ENCODE assay signal across 1 cellular context in the genomic region with DNA sequence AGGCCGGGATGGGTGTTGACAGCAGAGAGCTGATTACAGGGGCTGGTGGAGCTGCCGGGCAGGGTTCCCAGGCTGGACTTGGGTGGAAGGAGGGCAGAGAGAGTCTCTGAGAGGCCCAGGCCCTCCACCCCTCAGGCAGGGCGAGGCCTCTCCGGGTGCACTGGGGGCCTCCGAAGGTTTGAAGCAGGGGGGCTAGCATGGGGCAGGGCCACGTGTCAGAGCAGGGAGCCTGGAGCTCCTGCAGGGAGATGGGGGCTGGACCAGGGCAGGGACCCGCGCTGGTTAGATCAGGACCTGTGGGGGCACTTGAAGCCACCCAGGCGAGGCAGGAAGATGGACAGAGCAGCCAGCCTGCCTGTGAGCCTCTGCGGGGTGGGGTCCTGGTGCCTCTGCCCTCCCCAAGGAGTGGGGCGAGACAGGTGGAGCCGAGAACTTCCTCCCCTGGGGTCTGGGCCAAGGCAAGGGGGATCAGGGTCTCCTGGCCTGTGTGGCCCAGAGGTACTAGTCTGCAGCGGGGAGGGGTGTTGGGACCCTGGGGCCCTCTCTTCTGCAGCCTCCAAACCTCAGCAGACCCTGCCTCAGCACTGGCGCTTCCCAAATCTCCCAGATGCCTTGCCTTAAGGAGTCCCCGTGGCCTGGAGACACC.
TF ChIP-seq lines count a peak whose summit lies in the region.

No MANE protein-coding gene starts in this region.

TF ChIP-seq in endothelial cell of umbilical vein, 7 proteins besides CTCF, POLR2A, EP300 and RAD21:
- no peak for TF ChIP-seq MYC (IDR thresholded peaks at IDR 0.05; ENCODE audit: low read depth, low read length)
- no peak for TF ChIP-seq JUN (IDR thresholded peaks at IDR 0.05; ENCODE audit: borderline replicate concordance, insufficient read depth, insufficient read length, low read depth)
- TF ChIP-seq POLR2AphosphoS5 (IDR thresholded peaks at IDR 0.05; ENCODE audit: insufficient read depth, low read depth, low read length), result no peak
- no peak for TF ChIP-seq FOS (IDR thresholded peaks at IDR 0.05; ENCODE audit: borderline replicate concordance, insufficient read depth, low read length)
- TF ChIP-seq GATA2 (IDR thresholded peaks at IDR 0.05; ENCODE audit: insufficient read depth, insufficient read length, low read depth, low read length), result no peak
- TF ChIP-seq, protein P1, sequence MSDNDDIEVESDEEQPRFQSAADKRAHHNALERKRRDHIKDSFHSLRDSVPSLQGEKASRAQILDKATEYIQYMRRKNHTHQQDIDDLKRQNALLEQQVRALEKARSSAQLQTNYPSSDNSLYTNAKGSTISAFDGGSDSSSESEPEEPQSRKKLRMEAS (IDR thresholded peaks at IDR 0.05; ENCODE audit: insufficient read depth, insufficient read length), result no peak
- no peak for TF ChIP-seq EZH2 (IDR thresholded peaks at IDR 0.05; ENCODE audit: borderline replicate concordance, low read depth, low read length, severe bottlenecking)
